ENCODE assay signal across 3 cellular contexts in the genomic region with DNA sequence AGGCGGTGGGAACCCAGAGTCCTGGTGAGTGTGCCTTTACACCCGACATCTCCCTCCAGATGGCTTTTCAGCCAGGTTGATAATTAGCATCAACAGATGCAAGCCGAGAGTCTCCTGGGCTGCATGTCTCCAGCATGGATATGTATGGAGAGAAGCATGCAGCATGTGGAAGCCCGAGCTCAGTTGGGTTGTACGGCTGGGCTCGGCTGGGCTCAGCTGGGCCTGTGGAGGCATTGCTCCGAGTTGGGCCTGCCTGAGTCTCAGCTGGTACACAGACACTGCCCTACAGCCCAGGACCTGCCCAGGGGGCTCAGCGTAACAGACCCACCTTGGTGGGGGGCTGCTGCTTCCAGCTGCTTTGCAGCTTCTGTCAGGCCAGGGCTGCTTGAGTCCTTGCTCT.
TF ChIP-seq lines count a peak whose summit lies in the region.

No MANE protein-coding gene starts in this region.

TF ChIP-seq in GM23338, 12 proteins besides CTCF, POLR2A, EP300 and RAD21 (continues in another document):
- TF ChIP-seq POLR2AphosphoS5 (IDR thresholded peaks at IDR 0.05; ENCODE audit: low read depth): no peak
- TF ChIP-seq, protein P1, sequence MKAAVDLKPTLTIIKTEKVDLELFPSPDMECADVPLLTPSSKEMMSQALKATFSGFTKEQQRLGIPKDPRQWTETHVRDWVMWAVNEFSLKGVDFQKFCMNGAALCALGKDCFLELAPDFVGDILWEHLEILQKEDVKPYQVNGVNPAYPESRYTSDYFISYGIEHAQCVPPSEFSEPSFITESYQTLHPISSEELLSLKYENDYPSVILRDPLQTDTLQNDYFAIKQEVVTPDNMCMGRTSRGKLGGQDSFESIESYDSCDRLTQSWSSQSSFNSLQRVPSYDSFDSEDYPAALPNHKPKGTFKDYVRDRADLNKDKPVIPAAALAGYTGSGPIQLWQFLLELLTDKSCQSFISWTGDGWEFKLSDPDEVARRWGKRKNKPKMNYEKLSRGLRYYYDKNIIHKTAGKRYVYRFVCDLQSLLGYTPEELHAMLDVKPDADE (IDR thresholded peaks at IDR 0.05): no peak
- no peak for TF ChIP-seq ZNF462 (CRISPR knock-in tag; IDR thresholded peaks at IDR 0.05)

TF ChIP-seq in H1, 55 proteins besides CTCF, POLR2A, EP300 and RAD21:
- TF ChIP-seq TBP (IDR thresholded peaks at IDR 0.05; ENCODE audit: low read depth, low read length): no peak
- TF ChIP-seq CEBPB (IDR thresholded peaks at IDR 0.05; ENCODE audit: low read depth, low read length): no peak
- no peak for TF ChIP-seq TEAD4 (IDR thresholded peaks at IDR 0.05; ENCODE audit: low read depth, low read length)
- TF ChIP-seq EZH2 (IDR thresholded peaks at IDR 0.05; ENCODE audit: low read depth, low read length, severe bottlenecking): no peak
- no peak for TF ChIP-seq MAFK (IDR thresholded peaks at IDR 0.05; ENCODE audit: low read depth, low read length)
- TF ChIP-seq CBX5 (IDR thresholded peaks at IDR 0.05; ENCODE audit: low read depth, low read length): no peak
- no peak for TF ChIP-seq CHD7 (IDR thresholded peaks at IDR 0.05; ENCODE audit: insufficient replicate concordance, low read length)
- TF ChIP-seq BACH1 (IDR thresholded peaks at IDR 0.05; ENCODE audit: low read length): no peak
- TF ChIP-seq SIRT6 (IDR thresholded peaks at IDR 0.05; ENCODE audit: low read length): no peak
- no peak for TF ChIP-seq ZNF274 (IDR thresholded peaks at IDR 0.05; ENCODE audit: borderline replicate concordance, extremely low read depth, low read length)
- TF ChIP-seq TAF7 (optimal IDR thresholded peaks at IDR 0.05; ENCODE audit: borderline replicate concordance, low read depth, low read length): no peak
- no peak for TF ChIP-seq KDM1A (IDR thresholded peaks at IDR 0.05; ENCODE audit: borderline replicate concordance, low read length)
- TF ChIP-seq BRCA1 (IDR thresholded peaks at IDR 0.05; ENCODE audit: low read depth, low read length): no peak
- TF ChIP-seq MAX (IDR thresholded peaks at IDR 0.05): no peak
- TF ChIP-seq SP2 (IDR thresholded peaks at IDR 0.05; ENCODE audit: low read length): no peak

TF ChIP-seq in HepG2, 621 proteins besides CTCF, POLR2A, EP300 and RAD21:
- TF ChIP-seq FOXC1 (CRISPR knock-in tag; IDR thresholded peaks at IDR 0.05; ENCODE audit: borderline replicate concordance): no peak
- TF ChIP-seq, protein P2, sequence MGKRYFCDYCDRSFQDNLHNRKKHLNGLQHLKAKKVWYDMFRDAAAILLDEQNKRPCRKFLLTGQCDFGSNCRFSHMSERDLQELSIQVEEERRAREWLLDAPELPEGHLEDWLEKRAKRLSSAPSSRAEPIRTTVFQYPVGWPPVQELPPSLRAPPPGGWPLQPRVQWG (CRISPR knock-in tag; IDR thresholded peaks at IDR 0.05; ENCODE audit: borderline replicate concordance, low read depth): no peak
- no peak for TF ChIP-seq TP53 (CRISPR knock-in tag; conservative IDR thresholded peaks at IDR 0.05)
- no peak for TF ChIP-seq ADNP (CRISPR knock-in tag; IDR thresholded peaks at IDR 0.05)
- no peak for TF ChIP-seq ZGPAT (CRISPR knock-in tag; IDR thresholded peaks at IDR 0.05)
- TF ChIP-seq ATF2 (CRISPR knock-in tag; IDR thresholded peaks at IDR 0.05): no peak
- no peak for TF ChIP-seq ZNF530 (CRISPR knock-in tag; IDR thresholded peaks at IDR 0.05; ENCODE audit: low read depth)
- no peak for TF ChIP-seq ZNF574 (CRISPR knock-in tag; IDR thresholded peaks at IDR 0.05)
- TF ChIP-seq ZNF746 (CRISPR knock-in tag; IDR thresholded peaks at IDR 0.05): no peak
- TF ChIP-seq NFYB (CRISPR knock-in tag; IDR thresholded peaks at IDR 0.05): no peak
- no peak for TF ChIP-seq ZNF558 (CRISPR knock-in tag; IDR thresholded peaks at IDR 0.05; ENCODE audit: borderline replicate concordance)
- TF ChIP-seq NKX3-1 (CRISPR knock-in tag; IDR thresholded peaks at IDR 0.05): no peak
- TF ChIP-seq NBN (conservative IDR thresholded peaks at IDR 0.05): no peak
- no peak for TF ChIP-seq ZNF12 (CRISPR knock-in tag; IDR thresholded peaks at IDR 0.05)
- TF ChIP-seq HOXA7 (CRISPR knock-in tag; IDR thresholded peaks at IDR 0.05): no peak
- TF ChIP-seq NR2F6 (IDR thresholded peaks at IDR 0.05): no peak
- TF ChIP-seq NR2F6 (CRISPR knock-in tag; IDR thresholded peaks at IDR 0.05): no peak
- TF ChIP-seq PATZ1 (CRISPR knock-in tag; IDR thresholded peaks at IDR 0.05): no peak
- TF ChIP-seq RBAK (CRISPR knock-in tag; IDR thresholded peaks at IDR 0.05): no peak
- TF ChIP-seq ZNF468 (CRISPR knock-in tag; IDR thresholded peaks at IDR 0.05): no peak
TF ChIP-seq in HepG2: peak in this region for 0.
